34 cellular contexts compared by ENCODE assay signal in genomic region chr4:132488555-132488954, GRCh38.
"Had no signal": no experiment of that assay in that cellular context is flagged by ENCODE, and none has a peak within 500 bp of the region (broad histone marks: within the 10 kb centered on the region; RNA-seq: fewer than 3 reads in every experiment).

No MANE protein-coding gene starts in this region.

- DNase-seq: activated B cell treated with CpG ODN at 0.5 μM for 24 hours; activated CD4-positive, alpha-beta memory T cell treated with anti-CD3 and anti-CD28 coated beads for 36 hours; activated CD4-positive, alpha-beta T cell treated with anti-CD3 and anti-CD28 coated beads for 4 hours; activated CD4-positive, alpha-beta T cell treated with anti-CD3 and anti-CD28 coated beads, Interleukin-2, amount 10 ng/mL, durations not matched to agents 24 days and 14 days; activated CD4-positive, alpha-beta T cell treated with anti-CD3 and anti-CD28 coated beads, Interleukin-2, amount 50 U/mL, for 1 hour; activated CD4-positive, alpha-beta T cell treated with anti-CD3 and anti-CD28 coated beads, Interleukin-2, amount 50 U/mL, for 4 hours; activated CD4-positive, CD25-positive, alpha-beta regulatory T cell treated with anti-CD3 and anti-CD28 coated beads, Interleukin-2, amount 50 U/mL, for 72 hours; activated CD8-positive, alpha-beta memory T cell treated with anti-CD3 and anti-CD28 coated beads, Interleukin-2, amount 50 U/mL, for 4 hours; activated CD8-positive, alpha-beta T cell treated with anti-CD3 and anti-CD28 coated beads for 36 hours; activated effector memory CD4-positive, alpha-beta T cell treated with anti-CD3 and anti-CD28 coated beads, Interleukin-2, amount 50 U/mL, for 16 hours; activated gamma-delta T cell treated with Interleukin-2 at 50 U/mL for 16 hours; activated naive CD4-positive, alpha-beta T cell; activated naive CD4-positive, alpha-beta T cell treated with anti-CD3 and anti-CD28 coated beads for 36 hours; activated naive CD4-positive, alpha-beta T cell treated with anti-CD3 and anti-CD28 coated beads, Interleukin-2, amount 50 U/mL, for 16 hours; activated naive CD8-positive, alpha-beta T cell treated with anti-CD3 and anti-CD28 coated beads for 36 hours; activated T-cell treated with anti-CD3 and anti-CD28 coated beads for 4 hours; activated T-cell treated with anti-CD3 and anti-CD28 coated beads, Interleukin-2, amount 50 U/mL, for 1 hour; activated T-cell treated with anti-CD3 and anti-CD28 coated beads, Interleukin-2, amount 50 U/mL, for 4 hours; activated T-cell treated with anti-CD3 and anti-CD28 coated beads, Interleukin-2, amount 50 U/mL, for 72 hours; adrenal gland; amniotic stem cell; aorta; body of pancreas; brain microvascular endothelial cell; central memory CD4-positive, alpha-beta T cell; T-helper 2 cell; T-helper 9 cell had no signal

- H3K4me1 Mint-ChIP-seq: activated B cell treated with CpG ODN at 0.5 μM for 24 hours; activated CD4-positive, alpha-beta T cell treated with anti-CD3 and anti-CD28 coated beads, Interleukin-2, amount 10 ng/mL, durations not matched to agents 24 days and 14 days; activated naive CD8-positive, alpha-beta T cell treated with anti-CD3 and anti-CD28 coated beads for 36 hours; activated T-helper 17 cell treated with anti-CD3 and anti-CD28 coated beads, Interleukin-2, amount 50 U/mL, for 72 hours had no signal

- H3K36me3 ChIP-seq: adrenal gland, brain microvascular endothelial cell, breast epithelium had no signal

- H3K27ac Mint-ChIP-seq: activated B cell treated with CpG ODN at 0.5 μM for 24 hours; activated CD4-positive, alpha-beta memory T cell treated with anti-CD3 and anti-CD28 coated beads for 36 hours; activated CD4-positive, alpha-beta T cell treated with anti-CD3 and anti-CD28 coated beads, Interleukin-2, amount 10 ng/mL, durations not matched to agents 24 days and 14 days; activated CD8-positive, alpha-beta T cell treated with anti-CD3 and anti-CD28 coated beads for 36 hours; activated naive CD4-positive, alpha-beta T cell treated with anti-CD3 and anti-CD28 coated beads for 36 hours; activated naive CD4-positive, alpha-beta T cell treated with anti-CD3 and anti-CD28 coated beads, Interleukin-2, amount 50 U/mL, for 72 hours; activated naive CD8-positive, alpha-beta T cell treated with anti-CD3 and anti-CD28 coated beads for 36 hours; activated T-cell treated with anti-CD3 and anti-CD28 coated beads, Interleukin-2, amount 50 U/mL, for 72 hours; activated T-helper 1 cell treated with anti-CD3 and anti-CD28 coated beads, Interleukin-12 subunit alpha, Interleukin-12 subunit beta, Interleukin-2, Interleukin-4 antibody, amounts not matched to agents 30 ng/mL and 10 ng/mL and 1 ng/mL, durations not matched to agents 14 hours and 24 hours and 36 hours; activated T-helper 17 cell treated with anti-CD3 and anti-CD28 coated beads, Interleukin-2, amount 50 U/mL, for 72 hours; T-helper 1 cell treated with Interleukin-12 subunit alpha and Interleukin-12 subunit beta and Interleukin-4 antibody, amounts not matched to agents 30 μg/mL and 1 μg/mL, for 36 hours; T-helper 2 cell treated with Interferon-gamma antibody and Interleukin-4, amounts not matched to agents 5 μg/mL and 100 μg/mL, for 36 hours had no signal

- H3K9me3 ChIP-seq: adrenal gland, body of pancreas had no signal

- H3K27me3 ChIP-seq: adrenal gland, body of pancreas, brain microvascular endothelial cell, breast epithelium had no signal

- H3K4me3 ChIP-seq: adrenal gland, body of pancreas, breast epithelium had no signal

- H3K4me3 Mint-ChIP-seq: activated B cell treated with CpG ODN at 0.5 μM for 24 hours; activated CD4-positive, alpha-beta memory T cell treated with anti-CD3 and anti-CD28 coated beads for 36 hours; activated CD4-positive, alpha-beta T cell treated with anti-CD3 and anti-CD28 coated beads, Interleukin-2, amount 10 ng/mL, durations not matched to agents 24 days and 14 days; activated CD8-positive, alpha-beta T cell treated with anti-CD3 and anti-CD28 coated beads for 36 hours; activated naive CD4-positive, alpha-beta T cell treated with anti-CD3 and anti-CD28 coated beads for 36 hours; activated naive CD8-positive, alpha-beta T cell treated with anti-CD3 and anti-CD28 coated beads for 36 hours; activated T-cell treated with anti-CD3 and anti-CD28 coated beads, Interleukin-2, amount 50 U/mL, for 4 hours; activated T-cell treated with anti-CD3 and anti-CD28 coated beads, Interleukin-2, amount 50 U/mL, for 72 hours; activated T-helper 1 cell treated with anti-CD3 and anti-CD28 coated beads, Interleukin-12 subunit alpha, Interleukin-12 subunit beta, Interleukin-2, Interleukin-4 antibody, amounts not matched to agents 30 ng/mL and 10 ng/mL and 1 ng/mL, durations not matched to agents 14 hours and 24 hours and 36 hours; activated T-helper 17 cell treated with anti-CD3 and anti-CD28 coated beads, Interleukin-2, amount 50 U/mL, for 72 hours; T-helper 1 cell treated with Interleukin-12 subunit alpha and Interleukin-12 subunit beta and Interleukin-4 antibody, amounts not matched to agents 30 μg/mL and 1 μg/mL, for 36 hours; T-helper 2 cell treated with Interferon-gamma antibody and Interleukin-4, amounts not matched to agents 5 μg/mL and 100 μg/mL, for 36 hours had no signal

- H3K27me3 Mint-ChIP-seq: activated B cell treated with CpG ODN at 0.5 μM for 24 hours; activated CD4-positive, alpha-beta memory T cell treated with anti-CD3 and anti-CD28 coated beads for 36 hours; activated CD4-positive, alpha-beta T cell treated with anti-CD3 and anti-CD28 coated beads, Interleukin-2, amount 10 ng/mL, durations not matched to agents 24 days and 14 days; activated CD8-positive, alpha-beta T cell treated with anti-CD3 and anti-CD28 coated beads for 36 hours; activated naive CD8-positive, alpha-beta T cell treated with anti-CD3 and anti-CD28 coated beads for 36 hours; activated T-helper 17 cell treated with anti-CD3 and anti-CD28 coated beads, Interleukin-2, amount 50 U/mL, for 72 hours had no signal

- H3K9me3 Mint-ChIP-seq: activated CD4-positive, alpha-beta T cell treated with anti-CD3 and anti-CD28 coated beads, Interleukin-2, amount 10 ng/mL, durations not matched to agents 24 days and 14 days had no signal

- H3K4me1 ChIP-seq: adrenal gland, body of pancreas, breast epithelium had no signal

- ATAC-seq: activated CD8-positive, alpha-beta T cell treated with anti-CD3 and anti-CD28 coated beads for 36 hours; activated naive CD4-positive, alpha-beta T cell treated with anti-CD3 and anti-CD28 coated beads, Interleukin-2, amount 50 U/mL, for 72 hours; activated T-cell treated with anti-CD3 and anti-CD28 coated beads, Interleukin-2, amount 50 U/mL, for 4 hours; activated T-cell treated with anti-CD3 and anti-CD28 coated beads, Interleukin-2, amount 50 U/mL, for 72 hours; activated T-helper 17 cell treated with anti-CD3 and anti-CD28 coated beads, Interleukin-2, amount 50 U/mL, for 72 hours; body of pancreas had no signal

- H3K27ac ChIP-seq: adrenal gland, body of pancreas, brain microvascular endothelial cell, breast epithelium, VCaP had no signal

- H3K36me3 Mint-ChIP-seq: activated CD4-positive, alpha-beta memory T cell treated with anti-CD3 and anti-CD28 coated beads for 36 hours; activated naive CD4-positive, alpha-beta T cell treated with anti-CD3 and anti-CD28 coated beads, Interleukin-2, amount 50 U/mL, for 72 hours; activated naive CD8-positive, alpha-beta T cell treated with anti-CD3 and anti-CD28 coated beads for 36 hours had no signal
